12 cellular contexts compared by ENCODE assay signal in genomic region chr2:211503856-211504255, GRCh38.
A peak's percentile ranks its signal among the peaks of the same experiment; 100 is the strongest.
DNase-seq lines count a peak whose midpoint lies in the region; ATAC-seq and TF ChIP-seq lines count a peak whose summit lies in the region.
"Had no signal": no experiment of that assay in that cellular context is flagged by ENCODE, and none has a peak within 500 bp of the region (broad histone marks: within the 10 kb centered on the region; RNA-seq: fewer than 3 reads in every experiment).

No MANE protein-coding gene starts in this region.

- no peaks in the 10 kb centered on the region for H3K79me2 ChIP-seq in OCI-LY3 (ENCODE audit: low read length)

- H3K27ac ChIP-seq in OCI-LY3 (ENCODE audit: low read length), result no peak overlapping the region
- H3K27ac ChIP-seq in prostate gland, result no peak overlapping the region
- H3K27ac ChIP-seq: skin epidermis had no signal

- no peak overlapping the region for H2AFZ ChIP-seq in OCI-LY3 (ENCODE audit: low read depth, low read length)

- H3K9ac ChIP-seq in OCI-LY3 (ENCODE audit: low read length), result no peak overlapping the region

- TF ChIP-seq POLR2A in prostate gland (IDR thresholded peaks at IDR 0.05), result no peak

- peak; percentile 29 for TF ChIP-seq CTCF in OCI-LY3 (IDR thresholded peaks at IDR 0.05; ENCODE audit: low read depth, low read length)
- TF ChIP-seq CTCF in retinal pigment epithelial cell (conservative IDR thresholded peaks at IDR 0.05; ENCODE audit: low read depth, low read length), result peak; percentile 34
- no peak for TF ChIP-seq CTCF in prostate gland (IDR thresholded peaks at IDR 0.05)

- intact Hi-C loops in prostate gland (cut with DNase I), result no loop called here

- ATAC-seq in HG02870 (IDR thresholded peaks at IDR 0.05; ENCODE audit: unreplicated experiment) (peak; percentile 73), GM18873 (IDR thresholded peaks at IDR 0.05; ENCODE audit: low FRiP score, unreplicated experiment) (no peak)

- peak; percentile 17 for DNase-seq in activated CD4-positive, alpha-beta T cell treated with anti-CD3 and anti-CD28 coated beads for 48 hours
- DNase-seq in activated CD4-positive, alpha-beta T cell treated with anti-CD3 and anti-CD28 coated beads for 1 hour, result no peak
- DNase-seq in retinal pigment epithelial cell (ENCODE audit: low read depth) (no peak), prostate gland (ENCODE audit: low spot score) (no peak), HCEC 1CT (no peak)
- DNase-seq: ACHN, amniotic stem cell, NCI-H1092 treated with DMSO at 0.1 percent for 48 hours had no signal

- H3K4me1 ChIP-seq in OCI-LY3 (ENCODE audit: low read length) (no peaks in the 10 kb centered on the region), prostate gland (replicated peaks) (no peaks in the 10 kb centered on the region)

- H3K9me3 ChIP-seq in OCI-LY3 (ENCODE audit: insufficient read depth, low read length), result 0 out of 2 replicates have a peak, but pooled peaks cover 2% of the 10 kb centered on the region
- no peaks in the 10 kb centered on the region for H3K9me3 ChIP-seq in prostate gland

- H3K4me2 ChIP-seq in OCI-LY3 (ENCODE audit: low read length), result no peak overlapping the region

- H3K27me3 ChIP-seq in OCI-LY3 (ENCODE audit: low read depth, low read length) (no peaks in the 10 kb centered on the region), prostate gland (replicated peaks; ENCODE audit: insufficient read depth) (no peaks in the 10 kb centered on the region)

- H3K36me3 ChIP-seq in OCI-LY3 (replicated peaks; ENCODE audit: low read depth, low read length) (no peaks in the 10 kb centered on the region), prostate gland (no peaks in the 10 kb centered on the region)

- H3K4me3 ChIP-seq in OCI-LY3 (ENCODE audit: low read length) (no peak overlapping the region), retinal pigment epithelial cell (ENCODE audit: low read length) (no peak overlapping the region), prostate gland (no peak overlapping the region)
- H3K4me3 ChIP-seq: skin epidermis had no signal

- H4K20me1 ChIP-seq in OCI-LY3 (ENCODE audit: insufficient read depth, low read length), result no peaks in the 10 kb centered on the region

Comparison
In these comparisons a context has a peak if more than half of its experiments do, and no peak if none do; other contexts are left out.
1. CTCF ChIP-seq: peak in OCI-LY3 (single experiment) and retinal pigment epithelial cell (single experiment); none in prostate gland (0 of 4).